In genomic region chr3:14456794-14457193, GRCh38 we compare ENCODE assay signal across 32 cellular contexts.
"Had no signal": no experiment of that assay in that cellular context is flagged by ENCODE, and none has a peak within 500 bp of the region (broad histone marks: within the 10 kb centered on the region; RNA-seq: fewer than 3 reads in every experiment).

No MANE protein-coding gene starts in this region.

- H3K9me3 ChIP-seq: body of pancreas, breast epithelium, MG63, SJCRH30 had no signal

- H3K27me3 ChIP-seq: body of pancreas, breast epithelium, MG63, SJCRH30 had no signal

- DNase-seq: activated CD4-positive, alpha-beta T cell treated with anti-CD3 and anti-CD28 coated beads, Interleukin-2, amount 10 ng/mL, durations not matched to agents 24 days and 14 days; activated CD4-positive, alpha-beta T cell treated with anti-CD3 and anti-CD28 coated beads, Interleukin-2, amount 50 U/mL, for 4 hours; activated CD8-positive, alpha-beta T cell treated with anti-CD3 and anti-CD28 coated beads for 36 hours; activated effector memory CD4-positive, alpha-beta T cell treated with anti-CD3 and anti-CD28 coated beads, Interleukin-2, amount 50 U/mL, for 16 hours; activated naive CD4-positive, alpha-beta T cell; activated naive CD8-positive, alpha-beta T cell treated with anti-CD3 and anti-CD28 coated beads, Interleukin-2, amount 10 ng/mL, durations not matched to agents 7 days and 5 days; activated T-cell treated with anti-CD3 and anti-CD28 coated beads, Interleukin-2, amount 50 U/mL, for 1 hour; activated T-cell treated with anti-CD3 and anti-CD28 coated beads, Interleukin-2, amount 50 U/mL, for 72 hours; body of pancreas; Kasumi-1; KG1; MG63; MV-4-11; NCI-H1092; NCI-H1436 treated with DMSO at 0.1 percent for 48 hours; NCI-H1694 treated with DMSO at 0.1 percent for 48 hours; NCI-H2029 treated with DMSO at 0.1 percent for 48 hours; NCI-H2107; NCI-H2171 treated with DMSO at 0.1 percent for 48 hours; NCI-H2227 treated with DMSO at 0.1 percent for 48 hours; NCI-H446; NCI-H524; NCI-H69; PC-3; Right ventricle myocardium superior; SJCRH30; T1000; WERI-Rb-1 had no signal

- FAIRE-seq: astrocyte, RCC 7860 had no signal

- H3K4me3 ChIP-seq: body of pancreas, breast epithelium, MG63, SJCRH30, SK-N-MC had no signal

- H3K36me3 ChIP-seq: breast epithelium, MG63, SJCRH30 had no signal

- H3K27ac ChIP-seq: breast epithelium, SJCRH30, SK-N-MC had no signal
